10 cellular contexts compared by ENCODE assay signal in genomic region chr18:55249572-55249971, GRCh38.
DNase-seq lines count a peak whose midpoint lies in the region; ATAC-seq and TF ChIP-seq lines count a peak whose summit lies in the region.
"Had no signal": no experiment of that assay in that cellular context is flagged by ENCODE, and none has a peak within 500 bp of the region (broad histone marks: within the 10 kb centered on the region; RNA-seq: fewer than 3 reads in every experiment).

No MANE protein-coding gene starts in this region.

- no peaks in the 10 kb centered on the region for H3K36me3 ChIP-seq in colonic mucosa
- H3K36me3 ChIP-seq: right lobe of liver had no signal

- no peaks in the 10 kb centered on the region for H3K9me3 ChIP-seq in colonic mucosa
- H3K9me3 ChIP-seq: right lobe of liver had no signal

- H3K27ac Mint-ChIP-seq in memory B cell: peak overlapping the region; percentile 61

- no peak overlapping the region for H3K9ac ChIP-seq in colonic mucosa (ENCODE audit: low read depth in 2 of 2, low read length in 2 of 2)

- no peaks in the 10 kb centered on the region for H3K27me3 Mint-ChIP-seq in memory B cell

- H3K9me3 Mint-ChIP-seq in memory B cell: no peaks in the 10 kb centered on the region

- H3K4me1 ChIP-seq in colonic mucosa: no peaks in the 10 kb centered on the region
- H3K4me1 ChIP-seq: right lobe of liver had no signal

- DNase-seq in memory B cell (ENCODE audit: low spot score in 2 of 2) (peak in 1 of 2 donors; percentile 15), NCI-H226 (no peak), colonic mucosa (no peak), posterior cingulate gyrus (no peak)
- DNase-seq: cerebellar nuclear complex, right lobe of liver had no signal

- H3K4me3 ChIP-seq in colonic mucosa: no peak overlapping the region
- H3K4me3 ChIP-seq: right lobe of liver had no signal

- peak; percentile 51 for ATAC-seq in GM18858 (IDR thresholded peaks at IDR 0.05; ENCODE audit: unreplicated experiment)
- ATAC-seq in GM21447 (IDR thresholded peaks at IDR 0.05; ENCODE audit: unreplicated experiment): peak; percentile 41
- ATAC-seq in HG03159 (IDR thresholded peaks at IDR 0.05; ENCODE audit: unreplicated experiment): peak; percentile 48
- ATAC-seq in memory B cell (ENCODE audit: low read depth): peak; percentile 67
- ATAC-seq in esophagus mucosa: no peak
- ATAC-seq: right lobe of liver had no signal

- peaks cover 34% of the 10 kb centered on the region for H3K36me3 Mint-ChIP-seq in memory B cell

- no peak for TF ChIP-seq CTCF in colonic mucosa (IDR thresholded peaks at IDR 0.05)

- H3K27ac ChIP-seq in colonic mucosa: no peak overlapping the region
- H3K27ac ChIP-seq: right lobe of liver had no signal

- H3K27me3 ChIP-seq in colonic mucosa: no peaks in the 10 kb centered on the region
- H3K27me3 ChIP-seq: right lobe of liver had no signal

- H3K4me3 Mint-ChIP-seq in memory B cell: no peak overlapping the region

- peaks cover 56% of the 10 kb centered on the region for H3K4me1 Mint-ChIP-seq in memory B cell

- intact Hi-C loops in colonic mucosa (cut with DNase I) (no loop called here), posterior cingulate gyrus (cut with DNase I) (loop anchor here (10.0 kb wide), 1 partner anchor 45 kb away; no protein-coding TSS in a partner anchor)
